In the genomic region with DNA sequence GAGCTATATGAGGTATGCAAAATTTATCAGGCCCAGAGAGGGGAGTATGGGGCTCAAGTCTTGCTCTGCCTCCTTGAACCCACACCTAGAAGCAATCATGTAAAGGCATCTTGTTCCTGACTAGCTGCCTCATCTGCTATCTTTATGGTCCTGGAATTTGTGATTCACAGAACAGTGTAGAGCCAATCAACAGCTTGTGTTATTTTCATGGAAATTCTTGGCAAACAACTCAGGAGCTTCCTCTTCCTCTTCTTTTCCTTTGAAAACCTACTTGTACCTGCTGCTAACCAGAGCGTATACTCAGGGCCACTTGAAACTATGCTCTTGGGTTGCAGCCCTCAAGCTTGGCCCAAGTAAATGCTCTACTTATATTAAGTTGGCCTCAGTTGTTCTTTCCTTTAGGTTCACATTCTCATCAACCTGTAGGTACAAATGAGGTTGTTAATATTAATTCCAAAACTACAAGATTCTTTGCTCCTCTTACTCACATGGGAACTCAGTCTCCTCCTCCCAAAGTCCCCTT, we compare ENCODE assay signal across 19 cellular contexts. TPM values are rescaled to one million over a fixed set of nuclear protein-coding genes. Genes with fewer than 3 reads are reported as not detected.
DNase-seq lines count a peak whose midpoint lies in the region; ATAC-seq, FAIRE-seq and TF ChIP-seq lines count a peak whose summit lies in the region.
"Had no signal": no experiment of that assay in that cellular context is flagged by ENCODE, and none has a peak within 500 bp of the region (broad histone marks: within the 10 kb centered on the region; RNA-seq: fewer than 3 reads in every experiment).

No MANE protein-coding gene starts in this region.

- dilution Hi-C loops in endothelial cell of umbilical vein (cut with MboI; ENCODE audit: extremely low pct_ligation_motif_present, low sequenced_read_pairs) = no loop called here

- no peaks in the 10 kb centered on the region for H3K36me3 Mint-ChIP-seq in activated CD4-positive, alpha-beta memory T cell treated with anti-CD3 and anti-CD28 coated beads for 36 hours
- H3K36me3 Mint-ChIP-seq: CD8-positive, alpha-beta memory T cell had no signal

- H4K20me1 ChIP-seq in endothelial cell of umbilical vein (replicated peaks; ENCODE audit: control insufficient read depth, extremely low read depth, insufficient read depth, low read length) = no peaks in the 10 kb centered on the region
- H4K20me1 ChIP-seq: BLaER1 had no signal

- H3K9ac ChIP-seq in endothelial cell of umbilical vein (replicated peaks; ENCODE audit: extremely low read depth, insufficient read depth, low read length) = no peak overlapping the region
- H3K9ac ChIP-seq: BLaER1 had no signal

- no TSS peak for BruUV-seq in endothelial cell of umbilical vein (replicated peaks; lab: Mats Ljungman, UMichigan)

- FAIRE-seq in endothelial cell of umbilical vein (lab: Jason Lieb, UNC) (no peak), D721Med (lab: Jason Lieb, UNC) (no peak)
- FAIRE-seq: A204.1, GM12878, GM18507 had no signal

- H3K4me2 ChIP-seq in endothelial cell of umbilical vein (ENCODE audit: insufficient read depth, low read length) = no peak overlapping the region
- H3K4me2 ChIP-seq: BLaER1 had no signal

- H3K27ac ChIP-seq in VCaP (peak overlapping the region; percentile 48), endothelial cell of umbilical vein (ENCODE audit: insufficient read depth, low read depth, low read length) (no peak overlapping the region)
- H3K27ac ChIP-seq: BLaER1 had no signal

- H2AFZ ChIP-seq in endothelial cell of umbilical vein (ENCODE audit: low read depth, low read length) = no peak overlapping the region

- no peaks in the 10 kb centered on the region for H3K4me1 Mint-ChIP-seq in activated CD4-positive, alpha-beta memory T cell treated with anti-CD3 and anti-CD28 coated beads for 36 hours (ENCODE audit: low read depth)
- H3K4me1 Mint-ChIP-seq: CD8-positive, alpha-beta memory T cell had no signal

- H3K9me3 Mint-ChIP-seq in activated CD4-positive, alpha-beta memory T cell treated with anti-CD3 and anti-CD28 coated beads for 36 hours = no peaks in the 10 kb centered on the region
- H3K9me3 Mint-ChIP-seq: CD8-positive, alpha-beta memory T cell; HFFc6 had no signal

- POLR2A ChIA-PET in endothelial cell of umbilical vein (lab: Charles Lee) = no interaction called here
- POLR2A ChIA-PET in activated CD4-positive, alpha-beta memory T cell treated with anti-CD3 and anti-CD28 coated beads for 36 hours (lab: Charles Lee) = no interaction called here

- H3K79me2 ChIP-seq in endothelial cell of umbilical vein (ENCODE audit: control insufficient read depth, insufficient read depth, low read length) = no peaks in the 10 kb centered on the region

- no peaks in the 10 kb centered on the region for H3K9me1 ChIP-seq in endothelial cell of umbilical vein (replicated peaks; ENCODE audit: control insufficient read depth, extremely low read depth, insufficient read depth, low read length)

- peaks cover 13% of the 10 kb centered on the region for H3K4me1 ChIP-seq in endothelial cell of umbilical vein (ENCODE audit: control insufficient read depth, extremely low read depth, insufficient read depth, low read length)
- H3K4me1 ChIP-seq in mucosa of descending colon (ENCODE audit: low read depth) = peaks cover 17% of the 10 kb centered on the region

- H3K36me3 ChIP-seq in endothelial cell of umbilical vein (ENCODE audit: control insufficient read depth in 2 of 2, extremely low read depth in 1 of 2, insufficient read depth in 2 of 2, low read length in 2 of 2) (no peaks in the 10 kb centered on the region), mucosa of descending colon (ENCODE audit: low read depth) (no peaks in the 10 kb centered on the region)
- H3K36me3 ChIP-seq: BLaER1 had no signal

- no peaks in the 10 kb centered on the region for H3K9me3 ChIP-seq in endothelial cell of umbilical vein (replicated peaks; ENCODE audit: control insufficient read depth, insufficient read depth, low read length)
- no peaks in the 10 kb centered on the region for H3K9me3 ChIP-seq in mucosa of descending colon

- H3K27ac Mint-ChIP-seq in activated CD4-positive, alpha-beta memory T cell treated with anti-CD3 and anti-CD28 coated beads for 36 hours = no peak overlapping the region
- H3K27ac Mint-ChIP-seq: CD8-positive, alpha-beta memory T cell; HFFc6 had no signal

- H3K4me3 Mint-ChIP-seq in activated CD4-positive, alpha-beta memory T cell treated with anti-CD3 and anti-CD28 coated beads for 36 hours = no peak overlapping the region
- H3K4me3 Mint-ChIP-seq: CD8-positive, alpha-beta memory T cell; HFFc6 had no signal

- intact Hi-C loops in endothelial cell of umbilical vein (cut with micrococcal nuclease) (no loop called here), mucosa of descending colon (cut with DNase I, micrococcal nuclease) (no loop called here)
- intact Hi-C loops in activated CD4-positive, alpha-beta memory T cell treated with anti-CD3 and anti-CD28 coated beads for 36 hours (cut with micrococcal nuclease) = no loop called here

- no peaks in the 10 kb centered on the region for H3K27me3 Mint-ChIP-seq in activated CD4-positive, alpha-beta memory T cell treated with anti-CD3 and anti-CD28 coated beads for 36 hours

- CTCF ChIA-PET in endothelial cell of umbilical vein (lab: Charles Lee) = no interaction called here
- CTCF ChIA-PET in activated CD4-positive, alpha-beta memory T cell treated with anti-CD3 and anti-CD28 coated beads for 36 hours (lab: Charles Lee) = no interaction called here

- no peak for TF ChIP-seq POLR2A in endothelial cell of umbilical vein (IDR thresholded peaks at IDR 0.05; ENCODE audit: low read depth, low read length)

- no peaks in the 10 kb centered on the region for H3K27me3 ChIP-seq in endothelial cell of umbilical vein (ENCODE audit: control insufficient read depth in 2 of 2, insufficient read depth in 2 of 2, low read length in 2 of 2)
- H3K27me3 ChIP-seq: BLaER1 had no signal

- TF ChIP-seq CTCF in VCaP (conservative IDR thresholded peaks at IDR 0.05) (no peak), endothelial cell of umbilical vein (IDR thresholded peaks at IDR 0.05; ENCODE audit: extremely low read depth in 1 of 2, insufficient read depth in 1 of 2, low read depth in 1 of 2, low read length in 2 of 2) (no peak), mucosa of descending colon (IDR thresholded peaks at IDR 0.05) (no peak), D721Med (IDR thresholded peaks at IDR 0.05; ENCODE audit: insufficient read depth, missing control alignments) (no peak)

- DNase-seq in DMS79 (lab: John Stamatoyannopoulos, UW) (peak; percentile 23), endothelial cell of umbilical vein (ENCODE audit: low read depth, low spot score) (peak; percentile 45), mucosa of descending colon (no peak), D721Med (ENCODE audit: insufficient read length, low spot score) (no peak), HuH-7.5 (ENCODE audit: low spot score) (no peak), NCI-H1694 (lab: John Stamatoyannopoulos, UW) (no peak)
- no peak for DNase-seq in activated CD4-positive, alpha-beta memory T cell treated with anti-CD3 and anti-CD28 coated beads for 36 hours
- DNase-seq: CD8-positive, alpha-beta memory T cell; GDM1; HFFc6; NCI-H1930; NCI-H748 treated with DMSO at 0.1 percent for 48 hours; SHP77 treated with DMSO at 0.1 percent for 48 hours had no signal

- H3K4me3 ChIP-seq in endothelial cell of umbilical vein (replicated peaks in 1 of 3; ENCODE audit: insufficient read depth in 1 of 3, low read depth in 1 of 3, low read length in 3 of 3) (no peak overlapping the region), mucosa of descending colon (no peak overlapping the region)
- H3K4me3 ChIP-seq: BLaER1, GM12878 had no signal

- ATAC-seq in mucosa of descending colon = peak; percentile 69
- ATAC-seq: GM12878 had no signal

TF ChIP-seq in endothelial cell of umbilical vein, 7 proteins besides CTCF, POLR2A, EP300 and RAD21:
- TF ChIP-seq GATA2 (IDR thresholded peaks at IDR 0.05; ENCODE audit: insufficient read depth, insufficient read length, low read depth, low read length) (no peak), EZH2 (IDR thresholded peaks at IDR 0.05; ENCODE audit: borderline replicate concordance, low read depth, low read length, severe bottlenecking) (no peak), JUN (IDR thresholded peaks at IDR 0.05; ENCODE audit: borderline replicate concordance, insufficient read depth, insufficient read length, low read depth) (no peak), MYC (IDR thresholded peaks at IDR 0.05; ENCODE audit: low read depth, low read length) (no peak), FOS (IDR thresholded peaks at IDR 0.05; ENCODE audit: borderline replicate concordance, insufficient read depth, low read length) (no peak), POLR2AphosphoS5 (IDR thresholded peaks at IDR 0.05; ENCODE audit: insufficient read depth, low read depth, low read length) (no peak)
- TF ChIP-seq, protein P1, sequence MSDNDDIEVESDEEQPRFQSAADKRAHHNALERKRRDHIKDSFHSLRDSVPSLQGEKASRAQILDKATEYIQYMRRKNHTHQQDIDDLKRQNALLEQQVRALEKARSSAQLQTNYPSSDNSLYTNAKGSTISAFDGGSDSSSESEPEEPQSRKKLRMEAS (IDR thresholded peaks at IDR 0.05; ENCODE audit: insufficient read depth, insufficient read length) = no peak

RNA-seq across cellular contexts. Expression of a gene that starts 3.5 kb away (rescaled TPM):
- total RNA-seq in endothelial cell of umbilical vein = 0.75 TPM in 1 of 2 replicates, not detected in the other
- polyA plus RNA-seq in endothelial cell of umbilical vein = 0.03 TPM in 1 of 2 replicates, not detected in the other
- 0.03 and 0.08 TPM in 2 replicates for polyA plus RNA-seq in endothelial cell of umbilical vein (2011; cell fraction: cytosol; rRNA removed)
- polyA plus RNA-seq in endothelial cell of umbilical vein (2011; cell fraction: nucleus; rRNA removed) = 0.10 and 0.40 TPM in 2 replicates
- 0.37 and 0.40 TPM in 2 replicates for polyA plus RNA-seq in endothelial cell of umbilical vein (2012)
- polyA minus RNA-seq in endothelial cell of umbilical vein = not detected in 2 replicates
- polyA minus RNA-seq in endothelial cell of umbilical vein (2011; cell fraction: cytosol; rRNA and poly(A)+ RNA removed) = 0.61 TPM
- 0.96 and 2.0 TPM in 2 replicates for polyA minus RNA-seq in endothelial cell of umbilical vein (2011; cell fraction: nucleus; rRNA and poly(A)+ RNA removed)
- 10 to 100 TPM; 27.3 to 78.7 (median 56.2) TPM for total RNA-seq in mucosa of descending colon
- total RNA-seq in activated CD4-positive, alpha-beta memory T cell treated with anti-CD3 and anti-CD28 coated beads for 36 hours = not detected
- total RNA-seq: CD8-positive, alpha-beta memory T cell; HFFc6; RPMI7951 had no signal
- polyA plus RNA-seq: CD8-positive, alpha-beta memory T cell had no signal

Comparison
In these comparisons a context has a peak if more than half of its experiments do, and no peak if none do; other contexts are left out.
1. DNase-seq: peak in DMS79 (single experiment) and endothelial cell of umbilical vein (single experiment); none in mucosa of descending colon (0 of 3), activated CD4-positive, alpha-beta memory T cell treated with anti-CD3 and anti-CD28 coated beads for 36 hours (single experiment), D721Med (single experiment), HuH-7.5 (single experiment) and NCI-H1694 (single experiment).
2. RNA of a gene that starts 3.5 kb away (total RNA-seq): 27.3 to 78.7 TPM in mucosa of descending colon; 0.75 TPM in endothelial cell of umbilical vein and not detected in activated CD4-positive, alpha-beta memory T cell treated with anti-CD3 and anti-CD28 coated beads for 36 hours; every median in the first group is over 10 times any median in the second.